ENCODE assay signal across 15 cellular contexts in the genomic region with DNA sequence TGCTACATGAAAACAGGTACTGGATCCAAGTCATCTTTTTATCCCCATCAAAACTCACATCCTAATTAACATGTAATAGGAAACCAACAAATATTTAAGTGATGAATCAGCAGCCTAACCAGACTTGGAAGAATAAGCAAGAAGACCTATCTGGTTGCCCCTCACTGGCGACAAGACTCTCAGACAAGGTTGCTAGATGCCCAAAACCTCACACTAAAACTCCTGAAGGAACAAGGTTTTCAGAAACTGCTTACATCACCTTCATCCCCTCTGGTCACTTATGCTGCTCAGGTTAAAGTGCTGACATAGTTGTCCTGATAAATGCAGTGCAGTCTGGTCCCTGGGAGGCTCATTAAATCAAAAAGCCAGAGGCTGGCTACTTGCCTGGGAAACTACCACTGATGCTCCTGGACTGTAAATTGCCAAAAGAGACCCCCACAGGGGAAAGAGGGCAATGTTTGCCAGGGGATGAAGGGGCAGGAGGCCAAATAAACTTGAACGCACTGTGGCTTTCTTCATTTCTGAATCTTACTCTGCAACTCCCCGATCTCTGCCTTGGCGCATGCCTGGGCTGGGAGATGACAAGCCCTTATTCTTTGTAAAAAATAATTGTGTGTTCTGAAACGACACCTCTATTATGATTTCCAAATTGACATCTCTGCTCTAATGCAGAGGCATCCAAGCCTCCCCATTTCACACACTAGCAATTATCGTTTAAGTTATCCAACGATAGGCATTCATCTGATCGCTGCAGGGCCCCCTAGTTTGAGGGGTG.
A peak's percentile ranks its signal among the peaks of the same experiment; 100 is the strongest.
DNase-seq lines count a peak whose midpoint lies in the region; ATAC-seq and TF ChIP-seq lines count a peak whose summit lies in the region.
"Had no signal": no experiment of that assay in that cellular context is flagged by ENCODE, and none has a peak within 500 bp of the region (broad histone marks: within the 10 kb centered on the region; RNA-seq: fewer than 3 reads in every experiment).

No MANE protein-coding gene starts in this region.

- H4K91ac ChIP-seq in H9 (ENCODE audit: insufficient read length, low read depth, low read length), result no peak overlapping the region

- no peaks in the 10 kb centered on the region for H3K9me3 ChIP-seq in H9 (ENCODE audit: control insufficient read depth, low read depth, low read length)
- H3K9me3 ChIP-seq in upper lobe of right lung, result no peaks in the 10 kb centered on the region
- H3K9me3 ChIP-seq: transverse colon had no signal

- H4K5ac ChIP-seq in H9 (ENCODE audit: insufficient read length, low read depth, low read length), result no peak overlapping the region

- no peak overlapping the region for H2BK12ac ChIP-seq in H9 (ENCODE audit: insufficient read length, low read depth, low read length)

- ATAC-seq in upper lobe of right lung (no peak), HG03460 (IDR thresholded peaks at IDR 0.05; ENCODE audit: unreplicated experiment) (no peak)
- ATAC-seq: activated CD8-positive, alpha-beta T cell treated with anti-CD3 and anti-CD28 coated beads, Interleukin-2, amount 10 ng/mL, durations not matched to agents 7 days and 5 days; natural killer cell had no signal

- no peaks in the 10 kb centered on the region for H3K27me3 Mint-ChIP-seq in H9 (ENCODE audit: low read depth)
- no peaks in the 10 kb centered on the region for H3K27me3 Mint-ChIP-seq in progenitor cell of endocrine pancreas

- H3K4me3 ChIP-seq in epithelial cell of esophagus (ENCODE audit: low read length), result no peak overlapping the region
- no peak overlapping the region for H3K4me3 ChIP-seq in upper lobe of right lung
- H3K4me3 ChIP-seq: cardiac muscle cell, SK-N-MC, transverse colon had no signal

- no peak for TF ChIP-seq CTCF in H9 (conservative IDR thresholded peaks at IDR 0.05)
- no peak for TF ChIP-seq CTCF in epithelial cell of esophagus (IDR thresholded peaks at IDR 0.05; ENCODE audit: insufficient read depth, low read depth, low read length, missing control alignments)
- TF ChIP-seq CTCF in upper lobe of right lung (IDR thresholded peaks at IDR 0.05), result no peak
- no peak for TF ChIP-seq CTCF in progenitor cell of endocrine pancreas (IDR thresholded peaks at IDR 0.05; ENCODE audit: unreplicated experiment)

- DNase-seq in H9, result no peak
- peak; percentile 53 for DNase-seq in RKO (ENCODE audit: low spot score)
- DNase-seq in epithelial cell of esophagus (ENCODE audit: low read depth), result peak; percentile 70
- DNase-seq in renal cortical epithelial cell (ENCODE audit: low read depth), result peak; percentile 90
- DNase-seq in upper lobe of right lung, result no peak
- DNase-seq in retina, result no peak
- DNase-seq in progenitor cell of endocrine pancreas (ENCODE audit: low spot score, unreplicated experiment), result no peak
- DNase-seq: activated CD8-positive, alpha-beta T cell treated with anti-CD3 and anti-CD28 coated beads, Interleukin-2, amount 10 ng/mL, durations not matched to agents 7 days and 5 days; natural killer cell; NCI-H1930; stimulated activated CD4-positive, alpha-beta T cell treated with anti-CD3 and anti-CD28 coated beads, Interleukin-4, amount 100 ng/mL, for 4 hours; transverse colon had no signal

- H3K56ac ChIP-seq in H9 (ENCODE audit: insufficient read length, low read depth, low read length), result no peak overlapping the region

- H3K79me1 ChIP-seq in H9 (ENCODE audit: insufficient read depth, low read depth, low read length, poor library complexity, severe bottlenecking), result no peaks in the 10 kb centered on the region

- H3K27me3 ChIP-seq in H9 (ENCODE audit: insufficient read depth, low read length) (no peaks in the 10 kb centered on the region), upper lobe of right lung (no peaks in the 10 kb centered on the region)
- H3K27me3 ChIP-seq: cardiac muscle cell, transverse colon had no signal

- no peak overlapping the region for H3K4ac ChIP-seq in H9 (ENCODE audit: low read depth, low read length)

- H3K36me3 ChIP-seq in upper lobe of right lung, result no peaks in the 10 kb centered on the region
- H3K36me3 ChIP-seq: cardiac muscle cell, transverse colon had no signal

- no peak overlapping the region for H3K27ac ChIP-seq in H9 (ENCODE audit: insufficient read length, low read depth, low read length)
- no peak overlapping the region for H3K27ac ChIP-seq in upper lobe of right lung
- H3K27ac ChIP-seq: cardiac muscle cell had no signal

- no peaks in the 10 kb centered on the region for H4K20me1 ChIP-seq in H9 (ENCODE audit: control insufficient read depth, insufficient read depth, insufficient read length)

- H3K4me2 ChIP-seq in H9 (ENCODE audit: insufficient read depth, insufficient read length, low read length), result no peak overlapping the region

- H3K23me2 ChIP-seq in H9 (ENCODE audit: insufficient read length, low read depth, low read length, poor library complexity, severe bottlenecking), result no peaks in the 10 kb centered on the region

- no peak overlapping the region for H3K18ac ChIP-seq in H9 (ENCODE audit: insufficient read length, low read depth, low read length)

- H3K23ac ChIP-seq in H9 (ENCODE audit: insufficient read length, low read depth, low read length), result no peak overlapping the region

- no peak overlapping the region for H2AK5ac ChIP-seq in H9 (ENCODE audit: insufficient read length, low read length)

- H3K4me1 Mint-ChIP-seq in H9, result peaks cover 27 to 29% of the 10 kb centered on the region in 2 experiments
- H3K4me1 Mint-ChIP-seq in progenitor cell of endocrine pancreas (ENCODE audit: low read depth), result peaks cover 29% of the 10 kb centered on the region

- peak overlapping the region in 2 of 3 experiments; percentile 46 to 83; a peak in 2 of 7 replicates for H3K27ac Mint-ChIP-seq in H9
- no peak overlapping the region for H3K27ac Mint-ChIP-seq in progenitor cell of endocrine pancreas
- H3K27ac Mint-ChIP-seq: activated CD8-positive, alpha-beta T cell treated with anti-CD3 and anti-CD28 coated beads, Interleukin-2, amount 10 ng/mL, durations not matched to agents 7 days and 5 days; natural killer cell had no signal

- H3K79me2 ChIP-seq in H9 (ENCODE audit: insufficient read depth, low read length), result no peaks in the 10 kb centered on the region

- WGBS in H9 (ENCODE audit: extremely low coverage, insufficient read length, low lambda C conversion rate), result no CpG with 5 or more reads among the region's 8 CpGs

- H2BK15ac ChIP-seq in H9 (ENCODE audit: low read depth, low read length), result no peak overlapping the region

- no peak overlapping the region for H3T11ph ChIP-seq in H9 (ENCODE audit: low read length)

- no peak overlapping the region for H3K14ac ChIP-seq in H9 (ENCODE audit: insufficient read depth, low read length)

- intact Hi-C loops in upper lobe of right lung (cut with DNase I), result no loop called here

- H3K36me3 Mint-ChIP-seq in H9 (ENCODE audit: insufficient read depth in 1 of 3, low read depth in 3 of 3) (no peaks in the 10 kb centered on the region), progenitor cell of endocrine pancreas (ENCODE audit: insufficient read depth) (no peaks in the 10 kb centered on the region)
- H3K36me3 Mint-ChIP-seq: natural killer cell had no signal

- H3K9me3 Mint-ChIP-seq in H9 (no peaks in the 10 kb centered on the region), progenitor cell of endocrine pancreas (ENCODE audit: low read depth) (no peaks in the 10 kb centered on the region)
- H3K9me3 Mint-ChIP-seq: natural killer cell had no signal

- no peak overlapping the region for H3K9ac ChIP-seq in H9 (ENCODE audit: extremely low read depth, insufficient read length, low read length)

- H3K4me1 ChIP-seq in H9 (ENCODE audit: insufficient read depth, low read length) (no peaks in the 10 kb centered on the region), upper lobe of right lung (peaks cover 3% of the 10 kb centered on the region)

- no peak overlapping the region for H2AFZ ChIP-seq in H9 (ENCODE audit: low read length)

- no peak overlapping the region for H2BK120ac ChIP-seq in H9 (ENCODE audit: low read depth, low read length, poor library complexity, severe bottlenecking)

- H4K8ac ChIP-seq in H9 (replicated peaks; ENCODE audit: insufficient read length, low read depth, low read length), result no peak overlapping the region

- H3K4me3 Mint-ChIP-seq in H9 (no peak overlapping the region), progenitor cell of endocrine pancreas (ENCODE audit: low read depth) (no peak overlapping the region)
- H3K4me3 Mint-ChIP-seq: activated CD8-positive, alpha-beta T cell treated with anti-CD3 and anti-CD28 coated beads, Interleukin-2, amount 10 ng/mL, durations not matched to agents 7 days and 5 days; natural killer cell had no signal

- no peak overlapping the region for H2BK5ac ChIP-seq in H9 (ENCODE audit: insufficient read length, low read length)

- H2BK20ac ChIP-seq in H9 (ENCODE audit: low read depth, low read length, poor library complexity, severe bottlenecking), result no peak overlapping the region

Comparison
In these comparisons a context has a peak if more than half of its experiments do, and no peak if none do; other contexts are left out.
1. DNase-seq: peak in RKO (single experiment), epithelial cell of esophagus (single experiment) and renal cortical epithelial cell (single experiment); none in H9 (single experiment), upper lobe of right lung (single experiment), retina (single experiment) and progenitor cell of endocrine pancreas (single experiment).